20 cellular contexts compared by ENCODE assay signal in the genomic region with DNA sequence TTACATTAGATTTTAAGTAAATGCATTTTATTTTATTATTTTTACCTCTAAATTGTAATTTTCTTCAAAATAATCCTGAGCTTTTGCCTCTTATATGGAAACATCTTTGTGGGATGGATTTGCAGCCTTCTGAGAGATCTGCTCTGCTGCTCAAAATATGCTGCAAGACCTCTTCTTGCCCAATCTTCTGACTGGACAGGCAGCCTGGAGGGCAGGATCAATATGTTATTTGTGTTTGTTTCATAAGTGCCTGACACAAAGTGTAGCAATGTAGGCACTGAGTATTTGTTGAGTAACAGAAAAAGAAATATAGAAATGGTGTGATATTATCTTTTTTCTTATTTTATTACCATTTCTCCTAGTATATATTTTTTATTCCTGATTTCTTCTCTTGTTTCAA.
"Had no signal": no experiment of that assay in that cellular context is flagged by ENCODE, and none has a peak within 500 bp of the region (broad histone marks: within the 10 kb centered on the region; RNA-seq: fewer than 3 reads in every experiment).

No MANE protein-coding gene starts in this region.

- H3K9me3 ChIP-seq: gastroesophageal sphincter, neutrophil, psoas muscle, spleen, testis, transverse colon had no signal

- H3K9me3 Mint-ChIP-seq: dendritic cell treated with granulocyte-macrophage colony-stimulating factor and Interleukin-4, amounts not matched to agents 40 ng/mL and 50 ng/mL, for 4 days; stimulated activated memory B cell treated with anti-CD40 and anti-IgM and Interleukin-4, amounts not matched to agents 10 μg/mL and 1 μg/mL and 100 μg/mL, for 72 hours had no signal

- H3K36me3 Mint-ChIP-seq: immature natural killer cell; naive thymus-derived CD4-positive, alpha-beta T cell; stimulated activated memory B cell treated with anti-CD40 and anti-IgM and Interleukin-4, amounts not matched to agents 10 μg/mL and 1 μg/mL and 100 μg/mL, for 72 hours had no signal

- H3K4me3 ChIP-seq: gastroesophageal sphincter, psoas muscle, spleen, testis, transverse colon had no signal

- H3K27me3 Mint-ChIP-seq: dendritic cell treated with granulocyte-macrophage colony-stimulating factor and Interleukin-4, amounts not matched to agents 40 ng/mL and 50 ng/mL, for 4 days; naive thymus-derived CD4-positive, alpha-beta T cell; stimulated activated memory B cell treated with anti-CD40 and anti-IgM and Interleukin-4, amounts not matched to agents 10 μg/mL and 1 μg/mL and 100 μg/mL, for 72 hours; stimulated activated naive CD8-positive, alpha-beta T cell treated with anti-CD3 and anti-CD28 coated beads, Interleukin-15, Interleukin-2, amounts not matched to agents 100 ng/mL and 50 ng/mL, for 24 hours had no signal

- H3K27me3 ChIP-seq: gastroesophageal sphincter, neutrophil, spleen, testis, transverse colon had no signal

- ATAC-seq: gastroesophageal sphincter; left cardiac atrium; left ventricle myocardium superior; naive thymus-derived CD4-positive, alpha-beta T cell; psoas muscle; sciatic nerve; stimulated activated memory B cell treated with anti-CD40 and anti-IgM and Interleukin-4, amounts not matched to agents 10 μg/mL and 1 μg/mL and 100 μg/mL, for 72 hours had no signal

- H3K4me1 Mint-ChIP-seq: immature natural killer cell; naive thymus-derived CD4-positive, alpha-beta T cell; stimulated activated memory B cell treated with anti-CD40 and anti-IgM and Interleukin-4, amounts not matched to agents 10 μg/mL and 1 μg/mL and 100 μg/mL, for 72 hours had no signal

- H3K4me3 Mint-ChIP-seq: dendritic cell treated with granulocyte-macrophage colony-stimulating factor and Interleukin-4, amounts not matched to agents 40 ng/mL and 50 ng/mL, for 4 days; immature natural killer cell; naive thymus-derived CD4-positive, alpha-beta T cell; stimulated activated memory B cell treated with anti-CD40 and anti-IgM and Interleukin-4, amounts not matched to agents 10 μg/mL and 1 μg/mL and 100 μg/mL, for 72 hours; stimulated activated naive CD8-positive, alpha-beta T cell treated with anti-CD3 and anti-CD28 coated beads, Interleukin-15, Interleukin-2, amounts not matched to agents 100 ng/mL and 50 ng/mL, for 24 hours had no signal

- DNase-seq: glutamatergic neuron; immature natural killer cell; kidney; left cardiac atrium; left ventricle myocardium superior; naive thymus-derived CD4-positive, alpha-beta T cell; psoas muscle; retina; spleen; stimulated activated CD4-positive, alpha-beta T cell treated with anti-CD3 and anti-CD28 coated beads, Interleukin-15, amount 100 ng/mL, for 24 hours; stimulated activated CD4-positive, alpha-beta T cell treated with anti-CD3 and anti-CD28 coated beads, Interleukin-1b, Interleukin-23, amount 100 ng/mL, for 48 hours; stimulated activated CD4-positive, alpha-beta T cell treated with anti-CD3 and anti-CD28 coated beads, Interleukin-4, amount 100 ng/mL, for 24 hours; testis; transverse colon had no signal

- H3K4me1 ChIP-seq: gastroesophageal sphincter, psoas muscle, spleen, testis, transverse colon had no signal

- H3K27ac Mint-ChIP-seq: dendritic cell treated with granulocyte-macrophage colony-stimulating factor and Interleukin-4, amounts not matched to agents 40 ng/mL and 50 ng/mL, for 4 days; immature natural killer cell; naive thymus-derived CD4-positive, alpha-beta T cell; stimulated activated memory B cell treated with anti-CD40 and anti-IgM and Interleukin-4, amounts not matched to agents 10 μg/mL and 1 μg/mL and 100 μg/mL, for 72 hours; stimulated activated naive CD8-positive, alpha-beta T cell treated with anti-CD3 and anti-CD28 coated beads, Interleukin-15, Interleukin-2, amounts not matched to agents 100 ng/mL and 50 ng/mL, for 24 hours had no signal

- H3K36me3 ChIP-seq: gastroesophageal sphincter, neutrophil, spleen, transverse colon had no signal
